1 cellular context compared by ENCODE assay signal in the genomic region with DNA sequence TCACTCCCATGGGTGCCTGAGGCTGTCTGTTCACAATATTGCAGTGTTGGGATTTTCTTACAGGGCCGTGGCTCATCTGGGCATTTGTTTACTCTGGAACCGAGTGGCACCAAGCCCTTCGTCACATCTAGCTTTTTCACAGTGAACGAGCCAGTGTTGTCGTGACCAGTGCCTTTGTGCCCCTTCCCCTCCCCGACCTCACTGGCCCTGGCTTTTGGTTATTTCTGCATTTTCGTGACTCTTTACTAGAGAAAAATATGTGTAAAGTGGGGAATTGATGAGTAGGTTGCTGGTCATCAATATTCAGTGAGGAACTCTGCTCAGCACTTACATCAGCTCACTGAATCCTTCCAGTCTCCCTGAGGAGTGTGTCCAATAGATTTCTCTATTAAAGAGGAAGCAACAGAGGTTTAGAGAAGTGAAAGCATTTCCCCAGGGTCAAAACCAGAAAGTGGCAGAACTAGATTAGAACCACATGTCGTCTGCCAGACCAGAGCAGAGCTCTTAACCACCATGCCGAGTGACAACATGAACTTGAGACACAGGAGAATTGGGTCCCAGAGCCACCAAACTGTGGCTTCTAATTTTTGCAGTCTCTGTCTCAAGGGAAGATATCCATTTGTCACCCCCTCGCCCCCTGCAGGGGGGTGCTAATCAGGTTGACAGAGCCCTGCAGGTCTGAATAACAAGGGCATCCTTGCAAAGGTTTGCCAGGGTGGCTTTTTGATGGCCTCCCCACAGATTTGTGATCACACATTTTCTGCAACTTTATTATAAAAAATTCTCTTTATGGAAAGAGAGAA.
TF ChIP-seq lines count a peak whose summit lies in the region.

No MANE protein-coding gene starts in this region.

TF ChIP-seq in GM23338, 12 proteins besides CTCF, POLR2A, EP300 and RAD21 (continued from another document):
- TF ChIP-seq, protein P1, sequence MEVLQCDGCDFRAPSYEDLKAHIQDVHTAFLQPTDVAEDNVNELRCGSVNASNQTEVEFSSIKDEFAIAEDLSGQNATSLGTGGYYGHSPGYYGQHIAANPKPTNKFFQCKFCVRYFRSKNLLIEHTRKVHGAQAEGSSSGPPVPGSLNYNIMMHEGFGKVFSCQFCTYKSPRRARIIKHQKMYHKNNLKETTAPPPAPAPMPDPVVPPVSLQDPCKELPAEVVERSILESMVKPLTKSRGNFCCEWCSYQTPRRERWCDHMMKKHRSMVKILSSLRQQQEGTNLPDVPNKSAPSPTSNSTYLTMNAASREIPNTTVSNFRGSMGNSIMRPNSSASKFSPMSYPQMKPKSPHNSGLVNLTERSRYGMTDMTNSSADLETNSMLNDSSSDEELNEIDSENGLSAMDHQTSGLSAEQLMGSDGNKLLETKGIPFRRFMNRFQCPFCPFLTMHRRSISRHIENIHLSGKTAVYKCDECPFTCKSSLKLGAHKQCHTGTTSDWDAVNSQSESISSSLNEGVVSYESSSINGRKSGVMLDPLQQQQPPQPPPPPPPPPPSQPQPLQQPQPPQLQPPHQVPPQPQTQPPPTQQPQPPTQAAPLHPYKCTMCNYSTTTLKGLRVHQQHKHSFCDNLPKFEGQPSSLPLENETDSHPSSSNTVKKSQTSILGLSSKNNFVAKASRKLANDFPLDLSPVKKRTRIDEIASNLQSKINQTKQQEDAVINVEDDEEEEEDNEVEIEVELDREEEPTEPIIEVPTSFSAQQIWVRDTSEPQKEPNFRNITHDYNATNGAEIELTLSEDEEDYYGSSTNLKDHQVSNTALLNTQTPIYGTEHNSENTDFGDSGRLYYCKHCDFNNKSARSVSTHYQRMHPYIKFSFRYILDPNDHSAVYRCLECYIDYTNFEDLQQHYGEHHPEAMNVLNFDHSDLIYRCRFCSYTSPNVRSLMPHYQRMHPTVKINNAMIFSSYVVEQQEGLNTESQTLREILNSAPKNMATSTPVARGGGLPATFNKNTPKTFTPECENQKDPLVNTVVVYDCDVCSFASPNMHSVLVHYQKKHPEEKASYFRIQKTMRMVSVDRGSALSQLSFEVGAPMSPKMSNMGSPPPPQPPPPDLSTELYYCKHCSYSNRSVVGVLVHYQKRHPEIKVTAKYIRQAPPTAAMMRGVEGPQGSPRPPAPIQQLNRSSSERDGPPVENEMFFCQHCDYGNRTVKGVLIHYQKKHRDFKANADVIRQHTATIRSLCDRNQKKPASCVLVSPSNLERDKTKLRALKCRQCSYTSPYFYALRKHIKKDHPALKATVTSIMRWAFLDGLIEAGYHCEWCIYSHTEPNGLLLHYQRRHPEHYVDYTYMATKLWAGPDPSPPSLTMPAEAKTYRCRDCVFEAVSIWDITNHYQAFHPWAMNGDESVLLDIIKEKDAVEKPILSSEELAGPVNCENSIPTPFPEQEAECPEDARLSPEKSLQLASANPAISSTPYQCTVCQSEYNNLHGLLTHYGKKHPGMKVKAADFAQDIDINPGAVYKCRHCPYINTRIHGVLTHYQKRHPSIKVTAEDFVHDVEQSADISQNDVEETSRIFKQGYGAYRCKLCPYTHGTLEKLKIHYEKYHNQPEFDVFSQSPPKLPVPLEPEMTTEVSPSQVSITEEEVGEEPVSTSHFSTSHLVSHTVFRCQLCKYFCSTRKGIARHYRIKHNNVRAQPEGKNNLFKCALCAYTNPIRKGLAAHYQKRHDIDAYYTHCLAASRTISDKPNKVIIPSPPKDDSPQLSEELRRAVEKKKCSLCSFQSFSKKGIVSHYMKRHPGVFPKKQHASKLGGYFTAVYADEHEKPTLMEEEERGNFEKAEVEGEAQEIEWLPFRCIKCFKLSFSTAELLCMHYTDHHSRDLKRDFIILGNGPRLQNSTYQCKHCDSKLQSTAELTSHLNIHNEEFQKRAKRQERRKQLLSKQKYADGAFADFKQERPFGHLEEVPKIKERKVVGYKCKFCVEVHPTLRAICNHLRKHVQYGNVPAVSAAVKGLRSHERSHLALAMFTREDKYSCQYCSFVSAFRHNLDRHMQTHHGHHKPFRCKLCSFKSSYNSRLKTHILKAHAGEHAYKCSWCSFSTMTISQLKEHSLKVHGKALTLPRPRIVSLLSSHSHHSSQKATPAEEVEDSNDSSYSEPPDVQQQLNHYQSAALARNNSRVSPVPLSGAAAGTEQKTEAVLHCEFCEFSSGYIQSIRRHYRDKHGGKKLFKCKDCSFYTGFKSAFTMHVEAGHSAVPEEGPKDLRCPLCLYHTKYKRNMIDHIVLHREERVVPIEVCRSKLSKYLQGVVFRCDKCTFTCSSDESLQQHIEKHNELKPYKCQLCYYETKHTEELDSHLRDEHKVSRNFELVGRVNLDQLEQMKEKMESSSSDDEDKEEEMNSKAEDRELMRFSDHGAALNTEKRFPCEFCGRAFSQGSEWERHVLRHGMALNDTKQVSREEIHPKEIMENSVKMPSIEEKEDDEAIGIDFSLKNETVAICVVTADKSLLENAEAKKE (CRISPR knock-in tag; IDR thresholded peaks at IDR 0.05), result no peak
- TF ChIP-seq, protein P2, sequence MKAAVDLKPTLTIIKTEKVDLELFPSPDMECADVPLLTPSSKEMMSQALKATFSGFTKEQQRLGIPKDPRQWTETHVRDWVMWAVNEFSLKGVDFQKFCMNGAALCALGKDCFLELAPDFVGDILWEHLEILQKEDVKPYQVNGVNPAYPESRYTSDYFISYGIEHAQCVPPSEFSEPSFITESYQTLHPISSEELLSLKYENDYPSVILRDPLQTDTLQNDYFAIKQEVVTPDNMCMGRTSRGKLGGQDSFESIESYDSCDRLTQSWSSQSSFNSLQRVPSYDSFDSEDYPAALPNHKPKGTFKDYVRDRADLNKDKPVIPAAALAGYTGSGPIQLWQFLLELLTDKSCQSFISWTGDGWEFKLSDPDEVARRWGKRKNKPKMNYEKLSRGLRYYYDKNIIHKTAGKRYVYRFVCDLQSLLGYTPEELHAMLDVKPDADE (IDR thresholded peaks at IDR 0.05), result no peak
- TF ChIP-seq NANOG (IDR thresholded peaks at IDR 0.05; ENCODE audit: borderline replicate concordance), result no peak
- TF ChIP-seq EZH2phosphoT487 (IDR thresholded peaks at IDR 0.05; ENCODE audit: unreplicated experiment), result no peak
TF ChIP-seq in GM23338: peak in this region for 0.
